18 cellular contexts compared by ENCODE assay signal in the genomic region with DNA sequence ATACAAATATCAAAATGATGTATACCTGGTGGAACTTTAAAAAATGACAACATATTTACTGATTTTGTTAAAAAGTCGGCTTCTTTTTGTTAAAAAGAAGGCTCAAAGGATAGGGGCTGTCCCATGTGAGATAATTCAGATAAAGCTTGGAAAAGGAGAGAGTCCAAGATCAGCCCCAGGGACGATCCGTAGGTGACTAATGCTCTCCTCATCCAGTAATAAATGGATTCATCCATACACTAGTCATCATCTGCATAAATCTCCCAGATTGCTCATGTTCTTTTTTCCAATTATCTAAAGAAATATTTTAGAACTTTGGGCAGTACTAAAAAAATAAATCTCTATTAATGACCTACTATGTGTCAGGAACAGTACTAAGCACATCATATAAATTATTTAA. TPM values are rescaled to one million over a fixed set of nuclear protein-coding genes. Genes with fewer than 3 reads are reported as not detected.
DNase-seq lines count a peak whose midpoint lies in the region; ATAC-seq, FAIRE-seq and TF ChIP-seq lines count a peak whose summit lies in the region.
"Had no signal": no experiment of that assay in that cellular context is flagged by ENCODE, and none has a peak within 500 bp of the region (broad histone marks: within the 10 kb centered on the region; RNA-seq: fewer than 3 reads in every experiment).

No MANE protein-coding gene starts in this region.

- H3K4me1 ChIP-seq in RWPE2 (ENCODE audit: insufficient read depth, poor library complexity, severe bottlenecking): no peaks in the 10 kb centered on the region
- H3K4me1 ChIP-seq in foreskin keratinocyte: no peaks in the 10 kb centered on the region
- H3K4me1 ChIP-seq: BLaER1, HAP-1 had no signal

- ATAC-seq in RWPE2 (ENCODE audit: low read depth) (peak; percentile 40; the same call in 1 of the 3 replicates), foreskin keratinocyte (peak; percentile 20), GM21576 (IDR thresholded peaks at IDR 0.05; ENCODE audit: unreplicated experiment) (no peak)
- ATAC-seq: HepG2 had no signal

- in situ Hi-C loops in ACHN (cut with HindIII; ENCODE audit: low pct_ligation_motif_present, low pct_unique_long_range_greater_than_20kb, low sequenced_read_pairs): no loop called here

- H3K27ac ChIP-seq in RWPE2 (ENCODE audit: poor library complexity, severe bottlenecking) (no peak overlapping the region), foreskin keratinocyte (no peak overlapping the region)
- H3K27ac ChIP-seq: BLaER1 had no signal

- H3K27me3 ChIP-seq in MG63 (no peaks in the 10 kb centered on the region), RWPE2 (ENCODE audit: insufficient read depth, poor library complexity, severe bottlenecking) (peaks cover 5% of the 10 kb centered on the region), foreskin keratinocyte (no peaks in the 10 kb centered on the region)
- H3K27me3 ChIP-seq: BLaER1 had no signal

- H3K9me3 ChIP-seq in MG63 (no peaks in the 10 kb centered on the region), RWPE2 (ENCODE audit: severe bottlenecking) (no peaks in the 10 kb centered on the region)
- H3K9me3 ChIP-seq: BLaER1, HAP-1 had no signal

- DNase-seq in D721Med (ENCODE audit: insufficient read length, low spot score) (no peak), MG63 (peak; percentile 2), RWPE2 (ENCODE audit: low spot score) (no peak), foreskin keratinocyte (no peak), germinal center (ENCODE audit: low spot score) (no peak), ACHN (no peak)
- DNase-seq: AML-193; CD8-positive, alpha-beta memory T cell; DMS 273 treated with DMSO at 0.1 percent for 48 hours had no signal

- H3K4me3 ChIP-seq in MG63 (no peak overlapping the region), RWPE2 (ENCODE audit: severe bottlenecking) (no peak overlapping the region)
- H3K4me3 ChIP-seq: BLaER1, HAP-1 had no signal

- peak; percentile 44 for FAIRE-seq in D721Med (lab: Jason Lieb, UNC)
- FAIRE-seq: G401.6, GM12891, H1, HepG2, HTR-8/SVneo had no signal

- TF ChIP-seq CTCF in D721Med (IDR thresholded peaks at IDR 0.05; ENCODE audit: insufficient read depth, missing control alignments): no peak
- no peak for TF ChIP-seq CTCF in RWPE2 (IDR thresholded peaks at IDR 0.05; ENCODE audit: poor library complexity, severe bottlenecking)
- no peak for TF ChIP-seq CTCF in foreskin keratinocyte (conservative IDR thresholded peaks at IDR 0.05)

- H3K36me3 ChIP-seq in MG63 (no peaks in the 10 kb centered on the region), RWPE2 (ENCODE audit: low read depth) (no peaks in the 10 kb centered on the region)
- H3K36me3 ChIP-seq: BLaER1, HAP-1 had no signal

RNA-seq across cellular contexts. Expression of a gene that starts 23.4 kb away (rescaled TPM):
- not detected in 2 replicates for total RNA-seq in MG63 (2014; rRNA removed; shearing (Covaris generic); ENCODE audit: low replicate concordance)
- total RNA-seq in foreskin keratinocyte: not detected in 2 replicates
- not detected in 2 replicates for polyA plus RNA-seq in foreskin keratinocyte
- total RNA-seq: A673; CD8-positive, alpha-beta memory T cell; H1; HepG2 had no signal
- polyA plus RNA-seq: CD8-positive, alpha-beta memory T cell; H1; HepG2 had no signal
